Comparison of ENCODE assay signal across 1 cellular context in the genomic region with DNA sequence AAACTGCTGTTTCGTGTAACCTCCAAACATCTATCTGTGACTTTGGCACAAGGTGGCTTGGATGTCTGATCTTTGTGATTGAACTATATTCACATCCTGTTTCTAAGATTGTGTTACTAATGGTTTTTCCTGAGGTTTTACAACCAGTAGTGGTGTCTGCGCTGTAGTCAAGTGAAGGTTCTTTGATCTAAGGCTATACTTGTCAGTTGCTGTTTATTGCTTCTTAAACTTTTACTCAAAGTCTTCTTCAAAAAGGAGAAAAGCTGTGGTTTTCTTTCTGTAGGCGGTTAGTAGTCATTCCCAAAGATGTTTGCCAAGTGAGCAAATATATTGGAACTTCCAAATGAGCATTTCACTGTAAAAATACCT.
TF ChIP-seq lines count a peak whose summit lies in the region.

No MANE protein-coding gene starts in this region.

TF ChIP-seq in HepG2, 621 proteins besides CTCF, POLR2A, EP300 and RAD21:
- TF ChIP-seq, protein P1, sequence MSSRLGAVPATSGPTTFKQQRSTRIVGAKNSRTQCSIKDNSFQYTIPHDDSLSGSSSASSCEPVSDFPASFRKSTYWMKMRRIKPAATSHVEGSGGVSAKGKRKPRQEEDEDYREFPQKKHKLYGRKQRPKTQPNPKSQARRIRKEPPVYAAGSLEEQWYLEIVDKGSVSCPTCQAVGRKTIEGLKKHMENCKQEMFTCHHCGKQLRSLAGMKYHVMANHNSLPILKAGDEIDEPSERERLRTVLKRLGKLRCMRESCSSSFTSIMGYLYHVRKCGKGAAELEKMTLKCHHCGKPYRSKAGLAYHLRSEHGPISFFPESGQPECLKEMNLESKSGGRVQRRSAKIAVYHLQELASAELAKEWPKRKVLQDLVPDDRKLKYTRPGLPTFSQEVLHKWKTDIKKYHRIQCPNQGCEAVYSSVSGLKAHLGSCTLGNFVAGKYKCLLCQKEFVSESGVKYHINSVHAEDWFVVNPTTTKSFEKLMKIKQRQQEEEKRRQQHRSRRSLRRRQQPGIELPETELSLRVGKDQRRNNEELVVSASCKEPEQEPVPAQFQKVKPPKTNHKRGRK (CRISPR knock-in tag; IDR thresholded peaks at IDR 0.05): no peak
